ENCODE assay signal across 16 cellular contexts in genomic region chr9:111633389-111633736, GRCh38. TPM values are rescaled to one million over a fixed set of nuclear protein-coding genes. Genes with fewer than 3 reads are reported as not detected.
A peak's percentile ranks its signal among the peaks of the same experiment; 100 is the strongest.
DNase-seq lines count a peak whose midpoint lies in the region; ATAC-seq and TF ChIP-seq lines count a peak whose summit lies in the region.
"Had no signal": no experiment of that assay in that cellular context is flagged by ENCODE, and none has a peak within 500 bp of the region (broad histone marks: within the 10 kb centered on the region; RNA-seq: fewer than 3 reads in every experiment).

No MANE protein-coding gene starts in this region.

- POLR2A ChIA-PET in MCF 10A (lab: Yijun Ruan, JAX), result interaction anchor here (0.7 to 7.1 kb wide), 6 partner anchors 11 to 264 kb away, joined by 3 to 88 read pairs (median 16); partner anchors contain the start of genes GNG10, PTGR1 and UGCG
- POLR2A ChIA-PET in Panc1 (lab: Charles Lee), result no interaction called here

- H3K27me3 Mint-ChIP-seq in MCF 10A (ENCODE audit: insufficient read depth, unreplicated experiment), result no peaks in the 10 kb centered on the region
- H3K27me3 Mint-ChIP-seq in stimulated activated naive B cell treated with anti-CD40 and anti-IgM and Interleukin-4, amounts not matched to agents 10 μg/mL and 1 μg/mL and 100 μg/mL, for 72 hours, result no peaks in the 10 kb centered on the region
- H3K27me3 Mint-ChIP-seq: dendritic cell treated with granulocyte-macrophage colony-stimulating factor and Interleukin-4, amounts not matched to agents 40 ng/mL and 50 ng/mL, for 4 days; naive B cell had no signal

- intact Hi-C loops in MCF 10A (cut with micrococcal nuclease) (loop anchor here (5.0 kb wide), 1 partner anchor 59 kb away; no protein-coding TSS in a partner anchor), breast epithelium (cut with DNase I; ENCODE audit: low total_unique reads) (no loop called here), Panc1 (cut with micrococcal nuclease; ENCODE audit: unreplicated experiment) (no loop called here)

- H3K27ac ChIP-seq in breast epithelium (no peak overlapping the region), Panc1 (ENCODE audit: low read length) (no peak overlapping the region)

- no peaks in the 10 kb centered on the region for H3K4me1 ChIP-seq in breast epithelium
- H3K4me1 ChIP-seq in Panc1 (ENCODE audit: control insufficient read depth, insufficient read depth, low read length), result peaks cover 12% of the 10 kb centered on the region
- H3K4me1 ChIP-seq in iPS-15b (ENCODE audit: control insufficient read depth, insufficient read depth, low read length), result peaks cover 3% of the 10 kb centered on the region

- CTCF ChIA-PET in MCF 10A (lab: Yijun Ruan, JAX) (interaction anchor here (1.7 kb wide), 1 partner anchor 12 kb away, joined by 5 read pairs; no protein-coding TSS in a partner anchor), Panc1 (lab: Charles Lee) (no interaction called here)

- H3K9me3 ChIP-seq in breast epithelium, result no peaks in the 10 kb centered on the region
- H3K9me3 ChIP-seq in Panc1 (ENCODE audit: control insufficient read depth, insufficient read depth, low read depth, low read length), result no peaks in the 10 kb centered on the region
- no peaks in the 10 kb centered on the region for H3K9me3 ChIP-seq in iPS-15b (ENCODE audit: control insufficient read depth, insufficient read depth, low read length)

- no peak overlapping the region for H3K27ac Mint-ChIP-seq in MCF 10A (ENCODE audit: low read depth, unreplicated experiment)
- H3K27ac Mint-ChIP-seq in stimulated activated naive B cell treated with anti-CD40 and anti-IgM and Interleukin-4, amounts not matched to agents 10 μg/mL and 1 μg/mL and 100 μg/mL, for 72 hours, result no peak overlapping the region
- H3K27ac Mint-ChIP-seq: dendritic cell treated with granulocyte-macrophage colony-stimulating factor and Interleukin-4, amounts not matched to agents 40 ng/mL and 50 ng/mL, for 4 days had no signal

- no peak for TF ChIP-seq POLR2A in breast epithelium (IDR thresholded peaks at IDR 0.05)

- DNase-seq in MCF 10A (ENCODE audit: unreplicated experiment) (no peak), breast epithelium (ENCODE audit: low spot score in 2 of 2) (no peak), Panc1 (ENCODE audit: low read depth, low spot score) (no peak), NCI-H187 (lab: John Stamatoyannopoulos, UW) (no peak)
- DNase-seq in stimulated activated naive B cell treated with anti-CD40 and anti-IgM and Interleukin-4, amounts not matched to agents 10 μg/mL and 1 μg/mL and 100 μg/mL, for 72 hours, result no peak
- DNase-seq in stimulated activated CD4-positive, alpha-beta T cell treated with anti-CD3 and anti-CD28 coated beads, Interleukin-4, amount 100 ng/mL, for 24 hours, result no peak
- DNase-seq: activated gamma-delta T cell treated with Interleukin-2 at 50 U/mL for 16 hours, foreskin melanocyte, kidney glomerular epithelial cell, naive B cell, NCI-H1105 treated with DMSO at 0.1 percent for 48 hours, NCI-H526, SIG-M5 had no signal

- peak overlapping the region; percentile 3 for H3K9ac ChIP-seq in iPS-15b (ENCODE audit: low read depth, low read length)

- peaks cover 37% of the 10 kb centered on the region for H3K4me1 Mint-ChIP-seq in MCF 10A (ENCODE audit: insufficient read depth, unreplicated experiment)
- peaks cover 17 to 40% of the 10 kb centered on the region in 2 donors for H3K4me1 Mint-ChIP-seq in stimulated activated naive B cell treated with anti-CD40 and anti-IgM and Interleukin-4, amounts not matched to agents 10 μg/mL and 1 μg/mL and 100 μg/mL, for 72 hours

- no peaks in the 10 kb centered on the region for H3K9me3 Mint-ChIP-seq in MCF 10A (ENCODE audit: unreplicated experiment)
- H3K9me3 Mint-ChIP-seq in stimulated activated naive B cell treated with anti-CD40 and anti-IgM and Interleukin-4, amounts not matched to agents 10 μg/mL and 1 μg/mL and 100 μg/mL, for 72 hours, result no peaks in the 10 kb centered on the region
- H3K9me3 Mint-ChIP-seq: dendritic cell treated with granulocyte-macrophage colony-stimulating factor and Interleukin-4, amounts not matched to agents 40 ng/mL and 50 ng/mL, for 4 days; naive B cell had no signal

- no peak for ATAC-seq in Panc1
- no peak for ATAC-seq in stimulated activated naive B cell treated with anti-CD40 and anti-IgM and Interleukin-4, amounts not matched to agents 10 μg/mL and 1 μg/mL and 100 μg/mL, for 72 hours (replicated peaks)
- ATAC-seq in GM18870 (IDR thresholded peaks at IDR 0.05; ENCODE audit: unreplicated experiment), result no peak

- in situ Hi-C loops in Panc1 (cut with HindIII; ENCODE audit: low pct_unique_long_range_greater_than_20kb, low sequenced_read_pairs), result no loop called here

- H3K4me3 ChIP-seq in breast epithelium (peak overlapping the region in 1 of 3 donors; percentile 92), Panc1 (ENCODE audit: low read depth in 2 of 2, low read length in 2 of 2) (peak overlapping the region; percentile 77 to 86; a peak in 3 of 4 replicates), iPS-15b (ENCODE audit: low read depth, low read length) (no peak overlapping the region)

- TF ChIP-seq CTCF in MCF 10A (IDR thresholded peaks at IDR 0.05; ENCODE audit: unreplicated experiment), result no peak
- TF ChIP-seq CTCF in breast epithelium (IDR thresholded peaks at IDR 0.05), result no peak
- TF ChIP-seq CTCF in Panc1 (IDR thresholded peaks at IDR 0.05), result no peak

- peak overlapping the region; percentile 99 for H3K4me3 Mint-ChIP-seq in MCF 10A (ENCODE audit: unreplicated experiment)
- H3K4me3 Mint-ChIP-seq in stimulated activated naive B cell treated with anti-CD40 and anti-IgM and Interleukin-4, amounts not matched to agents 10 μg/mL and 1 μg/mL and 100 μg/mL, for 72 hours, result peak overlapping the region; percentile 1 to 94
- H3K4me3 Mint-ChIP-seq: dendritic cell treated with granulocyte-macrophage colony-stimulating factor and Interleukin-4, amounts not matched to agents 40 ng/mL and 50 ng/mL, for 4 days had no signal

- H3K27me3 ChIP-seq in breast epithelium (no peaks in the 10 kb centered on the region), Panc1 (ENCODE audit: control insufficient read depth, insufficient read depth, low read length) (no peaks in the 10 kb centered on the region), iPS-15b (ENCODE audit: control insufficient read depth, insufficient read depth, low read length) (no peaks in the 10 kb centered on the region)

- H3K36me3 Mint-ChIP-seq in MCF 10A (ENCODE audit: insufficient read depth, unreplicated experiment), result no peaks in the 10 kb centered on the region
- peaks cover 12 to 19% of the 10 kb centered on the region in 2 donors for H3K36me3 Mint-ChIP-seq in stimulated activated naive B cell treated with anti-CD40 and anti-IgM and Interleukin-4, amounts not matched to agents 10 μg/mL and 1 μg/mL and 100 μg/mL, for 72 hours
- H3K36me3 Mint-ChIP-seq: naive B cell had no signal

- BruUV-seq in MCF 10A (replicated peaks; lab: Mats Ljungman, UMichigan), result no TSS peak
- no TSS peak for BruUV-seq in Panc1 (replicated peaks; lab: Mats Ljungman, UMichigan)

- H3K36me3 ChIP-seq in breast epithelium (no peaks in the 10 kb centered on the region), Panc1 (ENCODE audit: control insufficient read depth, insufficient read depth, low read length) (peaks cover 4% of the 10 kb centered on the region; the same call in 1 of the 2 replicates), iPS-15b (ENCODE audit: control insufficient read depth, insufficient read depth, low read length) (no peaks in the 10 kb centered on the region)

RNA-seq across cellular contexts. Expression of gene DNAJC25, which starts 2.2 kb away (rescaled TPM):
- total RNA-seq in MCF 10A (2022) (10.9 and 11.6 TPM in 2 replicates), breast epithelium (10 to 100 TPM; 10.5 to 13.0 (median 11.7) TPM), Panc1 (2021; ENCODE audit: unreplicated experiment) (6.0 TPM)
- polyA plus RNA-seq in Panc1 (2012; ENCODE audit: insufficient read length), result 2.8 TPM

RNA-seq across cellular contexts. Expression of gene GNG10, which starts 28.0 kb away (rescaled TPM):
- total RNA-seq in MCF 10A (2022) (42.0 and 61.7 TPM in 2 replicates), breast epithelium (10 to 100 TPM; 53.4 to 95.7 (median 91.4) TPM), Panc1 (2021; ENCODE audit: unreplicated experiment) (40.0 TPM)
- 22.4 TPM for polyA plus RNA-seq in Panc1 (2012; ENCODE audit: insufficient read length)

RNA-seq across cellular contexts. Expression of gene PTGR1, which starts 33.9 kb away (rescaled TPM):
- total RNA-seq in MCF 10A (2022) (27.4 and 27.8 TPM in 2 replicates), breast epithelium (10 to 100 TPM; 30.0 to 87.1 (median 68.2) TPM), Panc1 (2021; ENCODE audit: unreplicated experiment) (46.0 TPM)
- 32.4 TPM for polyA plus RNA-seq in Panc1 (2012; ENCODE audit: insufficient read length)
